ENCODE assay signal across 13 cellular contexts in genomic region chrX:51851507-51852085, GRCh38. TPM values are rescaled to one million over a fixed set of nuclear protein-coding genes. Genes with fewer than 3 reads are reported as not detected.
DNase-seq lines count a peak whose midpoint lies in the region; ATAC-seq and TF ChIP-seq lines count a peak whose summit lies in the region.
"Had no signal": no experiment of that assay in that cellular context is flagged by ENCODE, and none has a peak within 500 bp of the region (broad histone marks: within the 10 kb centered on the region; RNA-seq: fewer than 3 reads in every experiment).

No MANE protein-coding gene starts in this region.

- intact Hi-C loops in IMR-90 (cut with micrococcal nuclease) = no loop called here
- intact Hi-C loops in colonic mucosa (cut with DNase I) = no loop called here

- no peak for TF ChIP-seq CTCF in IMR-90 (conservative IDR thresholded peaks at IDR 0.05; ENCODE audit: low read depth, low read length)
- no peak for TF ChIP-seq CTCF in mesothelial cell of epicardium (IDR thresholded peaks at IDR 0.05; ENCODE audit: unreplicated experiment)
- TF ChIP-seq CTCF in colonic mucosa (IDR thresholded peaks at IDR 0.05) = no peak

- H3K9me1 ChIP-seq in IMR-90 (ENCODE audit: insufficient read depth, low read length) = no peaks in the 10 kb centered on the region

- CTCF ChIA-PET in IMR-90 (lab: Yijun Ruan, JAX) = no interaction called here

- H3K36me3 Mint-ChIP-seq in mesothelial cell of epicardium = peaks cover 28% of the 10 kb centered on the region

- H3K56ac ChIP-seq in IMR-90 (ENCODE audit: extremely low read depth, insufficient read depth, low read length) = no peak overlapping the region

- no peak overlapping the region for H3K23ac ChIP-seq in IMR-90 (ENCODE audit: low read depth, low read length)

- peaks cover 12% of the 10 kb centered on the region for H3K4me1 Mint-ChIP-seq in mesothelial cell of epicardium

- TF ChIP-seq RAD21 in IMR-90 (IDR thresholded peaks at IDR 0.05; ENCODE audit: low read length) = no peak

- peaks cover 0 to 5% of the 10 kb centered on the region in 2 experiments; a peak in 3 of 4 replicates for H3K79me1 ChIP-seq in IMR-90 (ENCODE audit: low read depth in 1 of 2, low read length in 2 of 2)

- H2BK15ac ChIP-seq in IMR-90 (ENCODE audit: low read depth, low read length) = no peak overlapping the region

- no peak overlapping the region for H4K91ac ChIP-seq in IMR-90 (ENCODE audit: insufficient read depth, low read depth, low read length)

- H3K4me1 ChIP-seq in IMR-90 (ENCODE audit: control insufficient read depth, insufficient read depth, low read length) = no peaks in the 10 kb centered on the region
- H3K4me1 ChIP-seq in colonic mucosa = no peaks in the 10 kb centered on the region

- H2AK5ac ChIP-seq in IMR-90 (ENCODE audit: low read depth, low read length) = no peak overlapping the region

- H2BK20ac ChIP-seq in IMR-90 (ENCODE audit: low read depth, low read length) = no peak overlapping the region

- TF ChIP-seq POLR2A in IMR-90 (IDR thresholded peaks at IDR 0.05; ENCODE audit: low read depth, low read length) = no peak

- peaks cover 40% of the 10 kb centered on the region for H3K9me3 Mint-ChIP-seq in mesothelial cell of epicardium
- H3K9me3 Mint-ChIP-seq: CD4-positive, alpha-beta T cell had no signal

- H3K14ac ChIP-seq in IMR-90 (replicated peaks; ENCODE audit: low read depth, low read length) = no peak overlapping the region

- no peak overlapping the region for H3K27ac Mint-ChIP-seq in mesothelial cell of epicardium
- H3K27ac Mint-ChIP-seq: CD4-positive, alpha-beta T cell; stimulated activated naive CD8-positive, alpha-beta T cell treated with anti-CD3 and anti-CD28 coated beads, Interleukin-15, Interleukin-2, amounts not matched to agents 100 ng/mL and 50 ng/mL, for 24 hours; T-cell had no signal

- H3K4me3 Mint-ChIP-seq in mesothelial cell of epicardium = no peak overlapping the region
- H3K4me3 Mint-ChIP-seq: CD4-positive, alpha-beta T cell; stimulated activated naive CD8-positive, alpha-beta T cell treated with anti-CD3 and anti-CD28 coated beads, Interleukin-15, Interleukin-2, amounts not matched to agents 100 ng/mL and 50 ng/mL, for 24 hours; T-cell had no signal

- H3K4me3 ChIP-seq in IMR-90 (ENCODE audit: insufficient read depth, low read depth, low read length) (no peak overlapping the region), colonic mucosa (no peak overlapping the region)

- WGBS in IMR-90 (ENCODE audit: extremely low coverage in 2 of 2, insufficient read length in 1 of 2), 2 experiments = no CpG with 5 or more reads among the region's 3 CpGs

- no peak overlapping the region for H3K18ac ChIP-seq in IMR-90 (ENCODE audit: low read depth, low read length)

- no peaks in the 10 kb centered on the region for H3K27me3 Mint-ChIP-seq in mesothelial cell of epicardium (ENCODE audit: low read depth)
- H3K27me3 Mint-ChIP-seq: CD4-positive, alpha-beta T cell; stimulated activated naive CD8-positive, alpha-beta T cell treated with anti-CD3 and anti-CD28 coated beads, Interleukin-15, Interleukin-2, amounts not matched to agents 100 ng/mL and 50 ng/mL, for 24 hours; T-cell had no signal

- H3K27me3 ChIP-seq in IMR-90 (ENCODE audit: control insufficient read depth, insufficient read depth, low read length) (no peaks in the 10 kb centered on the region; the same call in 1 of the 2 replicates), colonic mucosa (no peaks in the 10 kb centered on the region)

- POLR2A ChIA-PET in IMR-90 (lab: Charles Lee; ENCODE audit: unreplicated experiment) = no interaction called here

- no peak overlapping the region for H2BK120ac ChIP-seq in IMR-90 (ENCODE audit: low read depth, low read length)

- H2AFZ ChIP-seq in IMR-90 (replicated peaks; ENCODE audit: low read length, poor library complexity) = no peak overlapping the region

- H3K27ac ChIP-seq in IMR-90 (ENCODE audit: insufficient read depth, low read length) (no peak overlapping the region), colonic mucosa (no peak overlapping the region)

- no peak overlapping the region for H2AK9ac ChIP-seq in IMR-90 (replicated peaks; ENCODE audit: low read depth, low read length, poor library complexity)

- no peak overlapping the region for H3K9ac ChIP-seq in IMR-90 (ENCODE audit: low read depth, low read length)
- no peak overlapping the region for H3K9ac ChIP-seq in colonic mucosa (ENCODE audit: low read depth in 2 of 2, low read length in 2 of 2)

- H3K36me3 ChIP-seq in IMR-90 (ENCODE audit: control insufficient read depth, insufficient read depth, low read length) = no peaks in the 10 kb centered on the region; the same call in 1 of the 2 replicates
- no peaks in the 10 kb centered on the region for H3K36me3 ChIP-seq in colonic mucosa

- no peak overlapping the region for H2BK5ac ChIP-seq in IMR-90 (ENCODE audit: low read depth, low read length, poor library complexity, severe bottlenecking)

- no peak overlapping the region for H3K4ac ChIP-seq in IMR-90 (ENCODE audit: low read depth, low read length)

- 0 out of 2 replicates have a peak, but pooled peaks cover 2% of the 10 kb centered on the region for H3K9me3 ChIP-seq in IMR-90 (ENCODE audit: control insufficient read depth, insufficient read depth, low read length)
- no peaks in the 10 kb centered on the region for H3K9me3 ChIP-seq in colonic mucosa

- ATAC-seq in GM18907 (IDR thresholded peaks at IDR 0.05; ENCODE audit: unreplicated experiment) (peak; percentile 74), HG02610 (IDR thresholded peaks at IDR 0.05; ENCODE audit: unreplicated experiment) (peak; percentile 79), IMR-90 (ENCODE audit: low read depth) (no peak)
- ATAC-seq: T-cell had no signal

- no peak for DNase-seq in IMR-90
- peak; percentile 50 for DNase-seq in islet precursor cell
- DNase-seq in mesothelial cell of epicardium (ENCODE audit: low spot score in 2 of 2, unreplicated experiment in 2 of 2) = no peak
- no peak for DNase-seq in colonic mucosa
- DNase-seq in T-helper 9 cell = no peak
- DNase-seq: activated naive CD4-positive, alpha-beta T cell treated with anti-CD3 and anti-CD28 coated beads, Interleukin-2, amount 50 U/mL, for 16 hours; CD4-positive, alpha-beta T cell; GF-D8; stimulated activated CD4-positive, alpha-beta T cell treated with anti-CD3 and anti-CD28 coated beads, Interleukin-4, amount 100 ng/mL, for 1 hour; T-cell had no signal

- H4K8ac ChIP-seq in IMR-90 (ENCODE audit: low read depth in 2 of 2, low read length in 2 of 2) = no peak overlapping the region

- 0 out of 2 replicates have a peak, but pooled peaks cover 4% of the 10 kb centered on the region for H4K20me1 ChIP-seq in IMR-90 (ENCODE audit: insufficient read depth, low read length)

- no peak overlapping the region for H4K5ac ChIP-seq in IMR-90 (ENCODE audit: low read depth, low read length)

- BruUV-seq in IMR-90 (replicated peaks; lab: Mats Ljungman, UMichigan) = no TSS peak

- dilution Hi-C loops in IMR-90 (cut with HindIII; ENCODE audit: low sequenced_read_pairs, unreplicated experiment) = no loop called here

- in situ Hi-C loops in IMR-90 (cut with MboI; ENCODE audit: low sequenced_read_pairs) = no loop called here

- H3K4me2 ChIP-seq in IMR-90 (ENCODE audit: low read depth, low read length) = no peak overlapping the region

TF ChIP-seq in IMR-90, 13 proteins besides CTCF, POLR2A, EP300 and RAD21:
- peak; percentile 17; the same call in 1 of the 2 replicates for TF ChIP-seq CEBPB (IDR thresholded peaks at IDR 0.05; ENCODE audit: low read depth, low read length)
- no peak for TF ChIP-seq ELK1 (IDR thresholded peaks at IDR 0.05; ENCODE audit: borderline replicate concordance, low read depth, low read length)

RNA-seq across cellular contexts. Expression of gene MAGED1, which starts 41.8 kb away (rescaled TPM):
- 415 and 484 TPM in 2 replicates for total RNA-seq in IMR-90 (2012; rRNA removed)
- polyA plus RNA-seq in IMR-90 (2012; rRNA removed) = 502 and 552 TPM in 2 replicates
- polyA plus RNA-seq in IMR-90 (2012; cell fraction: cytosol; rRNA removed) = 394 and 612 TPM in 2 replicates
- polyA plus RNA-seq in IMR-90 (2012; cell fraction: nucleus; rRNA removed; ENCODE audit: low replicate concordance) = 314 and 443 TPM in 2 replicates
- total RNA-seq in mesothelial cell of epicardium = 354 to 374 TPM (median 363 TPM) in 3 replicates
- total RNA-seq in colonic mucosa = 10 to 100 TPM; 68.2 to 96.8 TPM
